Comparison of ENCODE assay signal across 8 cellular contexts in genomic region chr19:53537126-53537522, GRCh38. TPM values are rescaled to one million over a fixed set of nuclear protein-coding genes. Genes with fewer than 3 reads are reported as not detected.
DNase-seq lines count a peak whose midpoint lies in the region; ATAC-seq and TF ChIP-seq lines count a peak whose summit lies in the region.

No MANE protein-coding gene starts in this region.

- TF ChIP-seq POLR2A in testis (IDR thresholded peaks at IDR 0.05), result no peak

- H3K27ac ChIP-seq in testis, result peak overlapping the region; percentile 82 to 83

- peaks cover 29% of the 10 kb centered on the region for H3K36me3 Mint-ChIP-seq in activated naive CD4-positive, alpha-beta T cell treated with anti-CD3 and anti-CD28 coated beads, Interleukin-2, amount 50 U/mL, for 24 hours
- H3K36me3 Mint-ChIP-seq in activated T-helper 17 cell treated with anti-CD3 and anti-CD28 coated beads, Interleukin-2, amount 50 U/mL, for 72 hours (ENCODE audit: low read depth), result peaks cover 51% of the 10 kb centered on the region
- peaks cover 0 to 16% (median 9%) of the 10 kb centered on the region in 3 donors for H3K36me3 Mint-ChIP-seq in immature natural killer cell

- peak overlapping the region; percentile 99 for H3K27ac Mint-ChIP-seq in activated naive CD4-positive, alpha-beta T cell treated with anti-CD3 and anti-CD28 coated beads, Interleukin-2, amount 50 U/mL, for 24 hours
- H3K27ac Mint-ChIP-seq in activated T-helper 17 cell treated with anti-CD3 and anti-CD28 coated beads, Interleukin-2, amount 50 U/mL, for 72 hours, result peak overlapping the region; percentile 95
- peak overlapping the region; percentile 96 to 100 (median 99) for H3K27ac Mint-ChIP-seq in immature natural killer cell

- ATAC-seq in activated T-helper 17 cell treated with anti-CD3 and anti-CD28 coated beads, Interleukin-2, amount 50 U/mL, for 72 hours (replicated peaks), result peak; percentile 23

- intact Hi-C loops in testis (cut with DNase I; ENCODE audit: low total_unique reads), result no loop called here

- H3K9me3 Mint-ChIP-seq in activated naive CD4-positive, alpha-beta T cell treated with anti-CD3 and anti-CD28 coated beads, Interleukin-2, amount 50 U/mL, for 24 hours, result no peaks in the 10 kb centered on the region
- peaks cover 10% of the 10 kb centered on the region for H3K9me3 Mint-ChIP-seq in activated T-helper 17 cell treated with anti-CD3 and anti-CD28 coated beads, Interleukin-2, amount 50 U/mL, for 72 hours
- H3K9me3 Mint-ChIP-seq in immature natural killer cell, result peaks cover 0 to 1% (median 0%) of the 10 kb centered on the region in 6 donors

- H3K4me1 ChIP-seq in testis, result no peaks in the 10 kb centered on the region

- H3K9me3 ChIP-seq in testis, result no peaks in the 10 kb centered on the region

- peak overlapping the region; percentile 75 to 90 for H3K4me3 ChIP-seq in testis

- H3K4me1 Mint-ChIP-seq in activated naive CD4-positive, alpha-beta T cell treated with anti-CD3 and anti-CD28 coated beads, Interleukin-2, amount 50 U/mL, for 24 hours, result peaks cover 27% of the 10 kb centered on the region
- peaks cover 6% of the 10 kb centered on the region for H3K4me1 Mint-ChIP-seq in activated T-helper 17 cell treated with anti-CD3 and anti-CD28 coated beads, Interleukin-2, amount 50 U/mL, for 72 hours
- peaks cover 19 to 21% of the 10 kb centered on the region in 2 donors for H3K4me1 Mint-ChIP-seq in immature natural killer cell

- DNase-seq in activated naive CD4-positive, alpha-beta T cell treated with Interleukin-2 at 50 U/mL for 16 hours, result no peak
- DNase-seq in immature natural killer cell, result peak in 1 of 3 donors; percentile 24
- no peak for DNase-seq in testis
- DNase-seq in pons (ENCODE audit: low spot score), result no peak
- no peak for DNase-seq in midbrain (lab: John Stamatoyannopoulos, UW)
- DNase-seq in hypothalamus (lab: John Stamatoyannopoulos, UW), result no peak

- TF ChIP-seq CTCF in testis (IDR thresholded peaks at IDR 0.05), result no peak

- H3K4me3 Mint-ChIP-seq in activated naive CD4-positive, alpha-beta T cell treated with anti-CD3 and anti-CD28 coated beads, Interleukin-2, amount 50 U/mL, for 24 hours, result peak overlapping the region; percentile 97
- H3K4me3 Mint-ChIP-seq in activated T-helper 17 cell treated with anti-CD3 and anti-CD28 coated beads, Interleukin-2, amount 50 U/mL, for 72 hours, result peak overlapping the region; percentile 97
- peak overlapping the region; percentile 93 to 98 (median 95) for H3K4me3 Mint-ChIP-seq in immature natural killer cell

- no peaks in the 10 kb centered on the region for H3K36me3 ChIP-seq in testis (ENCODE audit: low read depth, missing control alignments)

- no peaks in the 10 kb centered on the region for H3K27me3 ChIP-seq in testis

- WGBS in testis, 2 donors, result 32 to 34% methylated on average over 10 to 12 of the region's 12 CpGs

- H3K27me3 Mint-ChIP-seq in activated naive CD4-positive, alpha-beta T cell treated with anti-CD3 and anti-CD28 coated beads, Interleukin-2, amount 50 U/mL, for 24 hours, result no peaks in the 10 kb centered on the region
- H3K27me3 Mint-ChIP-seq in activated T-helper 17 cell treated with anti-CD3 and anti-CD28 coated beads, Interleukin-2, amount 50 U/mL, for 72 hours, result no peaks in the 10 kb centered on the region
- H3K27me3 Mint-ChIP-seq in immature natural killer cell (ENCODE audit: low read depth in 3 of 3), result peaks cover 13 to 34% (median 18%) of the 10 kb centered on the region in 3 donors

RNA-seq across cellular contexts. Expression of gene ZNF331, which starts 0.8 kb away (rescaled TPM):
- total RNA-seq in activated T-helper 17 cell treated with anti-CD3 and anti-CD28 coated beads, Interleukin-2, amount 50 U/mL, for 72 hours, result 10 to 100 TPM; 24.9 to 65.2 TPM
- polyA plus RNA-seq in immature natural killer cell, result 10 to 100 TPM; 11.8 to 35.8 (median 21.8) TPM
- total RNA-seq in testis, result 10 to 100 TPM; 31.4 to 36.5 TPM
- polyA plus RNA-seq in testis (ENCODE audit: insufficient read depth, low read depth, low replicate concordance), result 26.5 TPM
